In the genomic region with DNA sequence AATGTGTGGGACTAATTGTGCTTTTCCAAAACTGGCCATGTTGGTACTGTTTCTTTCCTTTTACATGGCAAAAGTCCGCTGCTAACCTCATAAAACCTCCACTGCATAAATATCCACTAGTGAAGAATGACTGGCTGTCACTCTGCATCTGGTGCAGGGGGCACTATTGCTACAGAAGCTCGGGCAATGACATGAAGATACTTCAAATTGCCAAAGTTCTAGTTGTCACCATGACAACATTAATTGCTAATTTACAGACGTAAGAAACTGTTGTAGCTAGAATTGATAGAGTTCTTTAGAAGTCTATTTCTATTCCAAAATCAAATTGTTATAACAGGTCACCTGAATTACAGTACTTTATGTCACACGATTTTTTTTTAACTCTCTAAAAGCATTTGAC, we compare ENCODE assay signal across 8 cellular contexts. TPM values are rescaled to one million over a fixed set of nuclear protein-coding genes. Genes with fewer than 3 reads are reported as not detected.
DNase-seq lines count a peak whose midpoint lies in the region; ATAC-seq and TF ChIP-seq lines count a peak whose summit lies in the region.

No MANE protein-coding gene starts in this region.

- CTCF ChIA-PET in Calu3 (lab: Charles Lee) = interaction anchor here (0.6 to 1.1 kb wide), 2 partner anchors 10 to 241 kb away, joined by 3 to 6 read pairs; no protein-coding TSS in a partner anchor

- peaks cover 9% of the 10 kb centered on the region for H3K4me1 Mint-ChIP-seq in Calu3 (ENCODE audit: low read depth, unreplicated experiment)
- H3K4me1 Mint-ChIP-seq in activated naive CD8-positive, alpha-beta T cell treated with anti-CD3 and anti-CD28 coated beads for 36 hours = peaks cover 11% of the 10 kb centered on the region

- peak; percentile 10 for TF ChIP-seq CTCF in Calu3 (IDR thresholded peaks at IDR 0.05; ENCODE audit: unreplicated experiment)

- WGBS in mesodermal cell (ENCODE audit: insufficient coverage in 2 of 2), 2 experiments = 0 to 100% methylated on average over 1 of the region's 4 CpGs

- DNase-seq in Calu3 = peak; percentile 34
- peak; percentile 49 to 74 for DNase-seq in Kasumi-1 (lab: John Stamatoyannopoulos, UW)
- DNase-seq in activated naive CD8-positive, alpha-beta T cell treated with anti-CD3 and anti-CD28 coated beads for 36 hours = no peak
- DNase-seq in NCI-H2081 (lab: John Stamatoyannopoulos, UW) = no peak
- DNase-seq in stimulated activated CD4-positive, alpha-beta T cell treated with anti-CD3 and anti-CD28 coated beads, Interleukin-2, amount 100 ng/mL, for 48 hours = no peak
- DNase-seq in activated gamma-delta T cell treated with Interleukin-2 at 50 U/mL for 16 hours = no peak

- no peaks in the 10 kb centered on the region for H3K27me3 Mint-ChIP-seq in Calu3 (ENCODE audit: unreplicated experiment)
- peaks cover 3% of the 10 kb centered on the region for H3K27me3 Mint-ChIP-seq in activated naive CD8-positive, alpha-beta T cell treated with anti-CD3 and anti-CD28 coated beads for 36 hours

- intact Hi-C loops in Calu3 (cut with micrococcal nuclease; ENCODE audit: unreplicated experiment) = no loop called here

- ATAC-seq in HG03196 (IDR thresholded peaks at IDR 0.05; ENCODE audit: unreplicated experiment) = no peak

- H3K9me3 ChIP-seq in mesodermal cell (ENCODE audit: control insufficient read depth, low read length) = no peaks in the 10 kb centered on the region

- peak overlapping the region; percentile 97 for H3K27ac Mint-ChIP-seq in Calu3 (ENCODE audit: unreplicated experiment)
- peak overlapping the region; percentile 92 for H3K27ac Mint-ChIP-seq in activated naive CD8-positive, alpha-beta T cell treated with anti-CD3 and anti-CD28 coated beads for 36 hours

- H3K27ac ChIP-seq in mesodermal cell (ENCODE audit: low read depth, low read length, severe bottlenecking) = peak overlapping the region; percentile 89

- peaks cover 9% of the 10 kb centered on the region for H3K9me3 Mint-ChIP-seq in Calu3 (ENCODE audit: low read depth, unreplicated experiment)
- peaks cover 10% of the 10 kb centered on the region for H3K9me3 Mint-ChIP-seq in activated naive CD8-positive, alpha-beta T cell treated with anti-CD3 and anti-CD28 coated beads for 36 hours

- no peak overlapping the region for H3K4me3 ChIP-seq in mesodermal cell (ENCODE audit: extremely low read depth, insufficient read depth, low read length, poor library complexity, severe bottlenecking)

- H3K4me3 Mint-ChIP-seq in Calu3 (ENCODE audit: low read depth, unreplicated experiment) = peak overlapping the region; percentile 86
- peak overlapping the region; percentile 97 for H3K4me3 Mint-ChIP-seq in activated naive CD8-positive, alpha-beta T cell treated with anti-CD3 and anti-CD28 coated beads for 36 hours

- H3K4me1 ChIP-seq in mesodermal cell (ENCODE audit: control insufficient read depth, insufficient read depth, low read length, poor library complexity, severe bottlenecking) = no peaks in the 10 kb centered on the region

- BruUV-seq in Calu3 (replicated peaks; lab: Mats Ljungman, UMichigan) = no TSS peak

- no peaks in the 10 kb centered on the region for H3K36me3 ChIP-seq in mesodermal cell (ENCODE audit: control insufficient read depth, insufficient read depth, low read length)

- peaks cover 35% of the 10 kb centered on the region for H3K36me3 Mint-ChIP-seq in Calu3 (ENCODE audit: insufficient read depth, unreplicated experiment)
- peaks cover 13% of the 10 kb centered on the region for H3K36me3 Mint-ChIP-seq in activated naive CD8-positive, alpha-beta T cell treated with anti-CD3 and anti-CD28 coated beads for 36 hours

RNA-seq across cellular contexts. Expression of a gene that starts 0.9 kb away (rescaled TPM):
- 0.17 TPM in 1 of 2 replicates, not detected in the other for total RNA-seq in Calu3 (2022)
- total RNA-seq in activated naive CD8-positive, alpha-beta T cell treated with anti-CD3 and anti-CD28 coated beads for 36 hours = not detected
- 0.18 TPM for polyA plus RNA-seq in mesodermal cell (2013, experiment 1 of 2)
- polyA plus RNA-seq in mesodermal cell (2013, experiment 2 of 2) = 0.96 TPM

RNA-seq across cellular contexts. Expression of a gene that starts 0.9 kb away (rescaled TPM):
- 9.9 and 12.7 TPM in 2 replicates for total RNA-seq in Calu3 (2022)
- 1 to 10 TPM; 3.4 to 4.1 TPM for total RNA-seq in activated naive CD8-positive, alpha-beta T cell treated with anti-CD3 and anti-CD28 coated beads for 36 hours
- 2.5 TPM for polyA plus RNA-seq in mesodermal cell (2013, experiment 1 of 2)
- 3.3 TPM for polyA plus RNA-seq in mesodermal cell (2013, experiment 2 of 2)

RNA-seq across cellular contexts. Expression of a gene that starts 40.3 kb away (rescaled TPM):
- total RNA-seq in Calu3 (2022) = 40.4 and 49.5 TPM in 2 replicates
- 10 to 100 TPM; 15.9 to 16.3 TPM for total RNA-seq in activated naive CD8-positive, alpha-beta T cell treated with anti-CD3 and anti-CD28 coated beads for 36 hours
- 19.4 TPM for polyA plus RNA-seq in mesodermal cell (2013, experiment 1 of 2)
- 16.5 TPM for polyA plus RNA-seq in mesodermal cell (2013, experiment 2 of 2)

Comparison
In these comparisons a context has a peak if more than half of its experiments do, and no peak if none do; other contexts are left out.
1. DNase-seq: peak in Calu3 (single experiment) and Kasumi-1 (2 of 2); none in activated naive CD8-positive, alpha-beta T cell treated with anti-CD3 and anti-CD28 coated beads for 36 hours (single experiment), NCI-H2081 (0 of 2), stimulated activated CD4-positive, alpha-beta T cell treated with anti-CD3 and anti-CD28 coated beads, Interleukin-2, amount 100 ng/mL, for 48 hours (0 of 2) and activated gamma-delta T cell treated with Interleukin-2 at 50 U/mL for 16 hours (single experiment).